9 cellular contexts compared by ENCODE assay signal in genomic region chr6:169650241-169650958, GRCh38.
"Had no signal": no experiment of that assay in that cellular context is flagged by ENCODE, and none has a peak within 500 bp of the region (broad histone marks: within the 10 kb centered on the region; RNA-seq: fewer than 3 reads in every experiment).

No MANE protein-coding gene starts in this region.

- H3K27ac Mint-ChIP-seq: GM23338, H9, HFFc6 had no signal

- ATAC-seq: GM23338 had no signal

- H3K4me3 ChIP-seq: GM23338 had no signal

- FAIRE-seq: H1, H54 had no signal

- DNase-seq: HCEC 1CT, HFFc6, IMR-90, KBM-7 had no signal

- H3K4me1 Mint-ChIP-seq: GM23338 had no signal

- H3K27ac ChIP-seq: HL-60 had no signal

- H3K4me3 Mint-ChIP-seq: GM23338, H9, HFFc6 had no signal

- H2AFZ ChIP-seq: GM23338 had no signal

- H3K9me3 Mint-ChIP-seq: HFFc6 had no signal

- H3K4me2 ChIP-seq: GM23338 had no signal
